Comparison of ENCODE assay signal across 10 cellular contexts in the genomic region with DNA sequence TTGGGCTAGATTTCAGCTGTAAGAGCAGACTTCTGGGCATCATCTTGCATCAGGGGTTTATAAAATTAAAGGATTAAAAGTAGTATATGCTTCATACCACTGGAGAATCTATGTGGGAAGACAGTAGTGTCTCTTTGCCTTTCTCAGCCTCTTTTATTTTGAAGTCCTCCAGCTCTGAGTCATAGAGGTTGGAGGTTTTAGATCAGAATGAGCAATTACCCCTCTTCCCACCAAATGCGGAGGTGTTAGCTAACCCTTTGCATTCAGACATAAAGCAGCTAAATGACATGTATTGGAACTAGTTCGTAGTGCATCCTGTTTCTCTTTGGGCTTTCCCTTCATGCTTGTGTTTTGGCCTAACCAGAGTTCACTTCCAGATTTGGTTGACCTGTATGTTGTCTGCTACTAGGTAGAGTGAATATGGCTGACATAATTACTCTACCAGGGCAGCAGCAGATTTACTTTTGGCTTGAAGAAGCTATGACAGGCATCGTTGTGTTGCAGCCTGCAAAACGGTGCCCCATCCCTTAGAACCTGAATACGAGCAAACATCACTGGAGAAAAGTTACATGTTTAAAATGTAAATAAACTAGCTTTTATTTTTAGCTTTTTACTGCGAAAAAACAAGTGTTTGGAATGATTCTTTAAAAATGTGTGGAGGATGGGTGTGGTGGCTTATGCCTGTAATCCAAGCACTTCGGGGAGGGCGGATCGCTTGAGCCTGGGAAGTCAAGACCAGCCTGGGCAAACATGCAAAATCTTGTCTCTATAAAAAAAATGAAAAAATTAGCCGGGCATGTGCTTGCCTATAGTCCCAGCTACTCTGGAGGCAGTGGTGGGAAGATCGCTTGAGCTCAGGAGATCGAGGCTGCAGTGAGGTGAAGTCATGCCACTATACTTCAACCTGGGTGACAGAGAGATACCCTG.
DNase-seq lines count a peak whose midpoint lies in the region; ATAC-seq and TF ChIP-seq lines count a peak whose summit lies in the region.
"Had no signal": no experiment of that assay in that cellular context is flagged by ENCODE, and none has a peak within 500 bp of the region (broad histone marks: within the 10 kb centered on the region; RNA-seq: fewer than 3 reads in every experiment).

No MANE protein-coding gene starts in this region.

- no peaks in the 10 kb centered on the region for H3K9me3 ChIP-seq in skeletal muscle satellite cell (replicated peaks; ENCODE audit: low read length)
- no peaks in the 10 kb centered on the region for H3K9me3 ChIP-seq in left ventricle myocardium inferior (replicated peaks)

- in situ Hi-C loops in KBM-7 (cut with MboI; ENCODE audit: low pct_unique_long_range_greater_than_20kb, low sequenced_read_pairs), result no loop called here

- H3K27ac Mint-ChIP-seq in T-helper 2 cell treated with Interferon-gamma antibody and Interleukin-4, amounts not matched to agents 5 μg/mL and 100 μg/mL, for 36 hours, result no peak overlapping the region
- H3K27ac Mint-ChIP-seq: memory B cell had no signal

- no peak overlapping the region for H3K9ac ChIP-seq in skeletal muscle satellite cell (ENCODE audit: low read depth, low read length)

- H3K4me1 Mint-ChIP-seq in T-helper 2 cell treated with Interferon-gamma antibody and Interleukin-4, amounts not matched to agents 5 μg/mL and 100 μg/mL, for 36 hours (ENCODE audit: low read depth), result no peaks in the 10 kb centered on the region
- H3K4me1 Mint-ChIP-seq: memory B cell had no signal

- H3K4me1 ChIP-seq in skeletal muscle satellite cell (ENCODE audit: control insufficient read depth, insufficient read depth, low read length) (peaks cover 15% of the 10 kb centered on the region), left ventricle myocardium inferior (no peaks in the 10 kb centered on the region)

- no peak overlapping the region for H3K4me3 Mint-ChIP-seq in T-helper 2 cell treated with Interferon-gamma antibody and Interleukin-4, amounts not matched to agents 5 μg/mL and 100 μg/mL, for 36 hours
- H3K4me3 Mint-ChIP-seq: memory B cell had no signal

- intact Hi-C loops in left ventricle myocardium inferior (cut with micrococcal nuclease), result no loop called here

- peak; percentile 68 for ATAC-seq in HG02588 (IDR thresholded peaks at IDR 0.05; ENCODE audit: unreplicated experiment)

- H3K27me3 Mint-ChIP-seq in T-helper 2 cell treated with Interferon-gamma antibody and Interleukin-4, amounts not matched to agents 5 μg/mL and 100 μg/mL, for 36 hours (ENCODE audit: low read depth), result no peaks in the 10 kb centered on the region
- H3K27me3 Mint-ChIP-seq: memory B cell had no signal

- H3K27ac ChIP-seq in left ventricle myocardium inferior (replicated peaks), result no peak overlapping the region

- H3K4me3 ChIP-seq in skeletal muscle satellite cell (ENCODE audit: low read length), result peak overlapping the region; percentile 37
- H3K4me3 ChIP-seq in left ventricle myocardium inferior, result no peak overlapping the region

- peak; percentile 34 for DNase-seq in activated CD4-positive, alpha-beta T cell treated with anti-CD3 and anti-CD28 coated beads for 48 hours
- no peak for DNase-seq in activated CD4-positive, alpha-beta T cell treated with anti-CD3 and anti-CD28 coated beads for 4 hours
- peak; percentile 48 for DNase-seq in T-helper 2 cell treated with Interferon-gamma antibody and Interleukin-4, amounts not matched to agents 5 μg/mL and 100 μg/mL, for 36 hours (ENCODE audit: low spot score)
- DNase-seq in KBM-7 (no peak), NCI-H187 treated with DMSO at 0.1 percent for 48 hours (lab: John Stamatoyannopoulos, UW) (no peak), left ventricle myocardium inferior (no peak)
- DNase-seq: SHP77 treated with DMSO at 0.1 percent for 48 hours had no signal

- H3K36me3 Mint-ChIP-seq in T-helper 2 cell treated with Interferon-gamma antibody and Interleukin-4, amounts not matched to agents 5 μg/mL and 100 μg/mL, for 36 hours (ENCODE audit: low read depth), result no peaks in the 10 kb centered on the region
- H3K36me3 Mint-ChIP-seq: memory B cell had no signal

- H3K27me3 ChIP-seq in skeletal muscle satellite cell (ENCODE audit: control insufficient read depth, insufficient read depth, low read length) (no peaks in the 10 kb centered on the region), left ventricle myocardium inferior (ENCODE audit: low read depth) (no peaks in the 10 kb centered on the region)

- no peak for TF ChIP-seq CTCF in left ventricle myocardium inferior (IDR thresholded peaks at IDR 0.05; ENCODE audit: borderline replicate concordance)

- peak overlapping the region; percentile 68 for H3K4me2 ChIP-seq in skeletal muscle satellite cell (ENCODE audit: low read length)

- no peaks in the 10 kb centered on the region for H3K9me3 Mint-ChIP-seq in T-helper 2 cell treated with Interferon-gamma antibody and Interleukin-4, amounts not matched to agents 5 μg/mL and 100 μg/mL, for 36 hours
- H3K9me3 Mint-ChIP-seq: memory B cell had no signal

- no peaks in the 10 kb centered on the region for H3K36me3 ChIP-seq in skeletal muscle satellite cell (ENCODE audit: insufficient read depth, low read length)
- peaks cover 25% of the 10 kb centered on the region for H3K36me3 ChIP-seq in left ventricle myocardium inferior

Comparison
In these comparisons a context has a peak if more than half of its experiments do, and no peak if none do; other contexts are left out.
1. DNase-seq: peak in activated CD4-positive, alpha-beta T cell treated with anti-CD3 and anti-CD28 coated beads for 48 hours (single experiment) and T-helper 2 cell treated with Interferon-gamma antibody and Interleukin-4, amounts not matched to agents 5 μg/mL and 100 μg/mL, for 36 hours (single experiment); none in activated CD4-positive, alpha-beta T cell treated with anti-CD3 and anti-CD28 coated beads for 4 hours (0 of 2), KBM-7 (single experiment), NCI-H187 treated with DMSO at 0.1 percent for 48 hours (single experiment) and left ventricle myocardium inferior (single experiment).